Comparison of ENCODE assay signal across 9 cellular contexts in the genomic region with DNA sequence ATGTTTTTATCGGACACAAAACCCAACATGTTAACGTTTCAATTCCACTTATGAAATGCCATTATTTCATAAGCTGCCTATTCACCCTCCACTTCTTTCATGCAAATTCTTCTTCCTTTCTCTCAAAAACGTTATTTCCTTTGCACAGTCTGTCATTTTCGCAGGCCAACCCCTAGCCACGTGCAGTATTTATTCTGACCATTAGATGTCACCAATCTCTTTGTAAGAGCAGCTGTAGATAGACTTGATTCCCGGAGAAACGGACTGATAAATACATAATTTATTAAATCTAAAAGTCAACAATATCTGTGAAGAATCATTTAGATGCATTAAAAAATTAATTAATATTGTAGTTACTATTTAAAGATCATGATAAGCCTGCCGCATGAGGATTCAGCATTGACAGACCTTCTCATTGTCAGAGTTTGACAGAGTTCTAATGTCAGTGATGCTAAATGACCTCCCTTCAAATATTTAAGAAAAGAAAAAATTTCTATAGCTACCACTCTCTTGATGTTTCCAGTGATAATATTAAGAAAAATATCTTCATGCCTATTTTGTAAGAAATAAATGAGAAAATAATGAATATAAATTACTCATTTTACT.
A peak's percentile ranks its signal among the peaks of the same experiment; 100 is the strongest.
DNase-seq lines count a peak whose midpoint lies in the region; ATAC-seq and TF ChIP-seq lines count a peak whose summit lies in the region.
"Had no signal": no experiment of that assay in that cellular context is flagged by ENCODE, and none has a peak within 500 bp of the region (broad histone marks: within the 10 kb centered on the region; RNA-seq: fewer than 3 reads in every experiment).

No MANE protein-coding gene starts in this region.

- no peaks in the 10 kb centered on the region for H3K27me3 Mint-ChIP-seq in T-helper 2 cell treated with Interferon-gamma antibody and Interleukin-4, amounts not matched to agents 5 μg/mL and 100 μg/mL, for 36 hours (ENCODE audit: low read depth)

- no peak overlapping the region for H3K27ac Mint-ChIP-seq in T-helper 2 cell treated with Interferon-gamma antibody and Interleukin-4, amounts not matched to agents 5 μg/mL and 100 μg/mL, for 36 hours

- no peaks in the 10 kb centered on the region for H3K4me1 Mint-ChIP-seq in T-helper 2 cell treated with Interferon-gamma antibody and Interleukin-4, amounts not matched to agents 5 μg/mL and 100 μg/mL, for 36 hours (ENCODE audit: low read depth)

- no peak overlapping the region for H3K4me3 ChIP-seq in WERI-Rb-1 (ENCODE audit: low read depth, low read length)
- H3K4me3 ChIP-seq: SJCRH30 had no signal

- no peaks in the 10 kb centered on the region for H3K27me3 ChIP-seq in WERI-Rb-1 (ENCODE audit: insufficient read depth, low read depth, severe bottlenecking)
- H3K27me3 ChIP-seq: SJCRH30 had no signal

- no peaks in the 10 kb centered on the region for H3K9me3 Mint-ChIP-seq in T-helper 2 cell treated with Interferon-gamma antibody and Interleukin-4, amounts not matched to agents 5 μg/mL and 100 μg/mL, for 36 hours

- ATAC-seq in GM19035 (IDR thresholded peaks at IDR 0.05; ENCODE audit: unreplicated experiment) (peak; percentile 99), HG03060 (IDR thresholded peaks at IDR 0.05; ENCODE audit: low read depth, unreplicated experiment) (peak; percentile 99)

- no peaks in the 10 kb centered on the region for H3K9me3 ChIP-seq in WERI-Rb-1 (ENCODE audit: severe bottlenecking)
- H3K9me3 ChIP-seq: SJCRH30 had no signal

- no peaks in the 10 kb centered on the region for H3K36me3 Mint-ChIP-seq in T-helper 2 cell treated with Interferon-gamma antibody and Interleukin-4, amounts not matched to agents 5 μg/mL and 100 μg/mL, for 36 hours (ENCODE audit: low read depth)

- H3K27ac ChIP-seq in WERI-Rb-1 = no peak overlapping the region
- H3K27ac ChIP-seq: SJCRH30 had no signal

- DNase-seq in COLO668 (lab: John Stamatoyannopoulos, UW; ENCODE audit: unreplicated experiment) (peak; percentile 23), NCI-H2029 (lab: John Stamatoyannopoulos, UW) (peak; percentile 7), WERI-Rb-1 (peak; percentile 53), inferior parietal cortex (ENCODE audit: extremely low spot score) (peak; percentile 69), ecto neural progenitor cell (ENCODE audit: low spot score) (no peak)
- DNase-seq in T-helper 2 cell treated with Interferon-gamma antibody and Interleukin-4, amounts not matched to agents 5 μg/mL and 100 μg/mL, for 36 hours (ENCODE audit: low spot score) = no peak

- no peaks in the 10 kb centered on the region for H3K36me3 ChIP-seq in WERI-Rb-1
- H3K36me3 ChIP-seq: SJCRH30 had no signal

- H3K4me3 Mint-ChIP-seq in T-helper 2 cell treated with Interferon-gamma antibody and Interleukin-4, amounts not matched to agents 5 μg/mL and 100 μg/mL, for 36 hours = no peak overlapping the region

- peak; percentile 62 for TF ChIP-seq CTCF in WERI-Rb-1 (IDR thresholded peaks at IDR 0.05; ENCODE audit: low read depth, low read length)

Comparison
In these comparisons a context has a peak if more than half of its experiments do, and no peak if none do; other contexts are left out.
1. DNase-seq: peak in COLO668 (single experiment), NCI-H2029 (single experiment), WERI-Rb-1 (single experiment) and inferior parietal cortex (single experiment); none in ecto neural progenitor cell (single experiment) and T-helper 2 cell treated with Interferon-gamma antibody and Interleukin-4, amounts not matched to agents 5 μg/mL and 100 μg/mL, for 36 hours (single experiment).